8 cellular contexts compared by ENCODE assay signal in the genomic region with DNA sequence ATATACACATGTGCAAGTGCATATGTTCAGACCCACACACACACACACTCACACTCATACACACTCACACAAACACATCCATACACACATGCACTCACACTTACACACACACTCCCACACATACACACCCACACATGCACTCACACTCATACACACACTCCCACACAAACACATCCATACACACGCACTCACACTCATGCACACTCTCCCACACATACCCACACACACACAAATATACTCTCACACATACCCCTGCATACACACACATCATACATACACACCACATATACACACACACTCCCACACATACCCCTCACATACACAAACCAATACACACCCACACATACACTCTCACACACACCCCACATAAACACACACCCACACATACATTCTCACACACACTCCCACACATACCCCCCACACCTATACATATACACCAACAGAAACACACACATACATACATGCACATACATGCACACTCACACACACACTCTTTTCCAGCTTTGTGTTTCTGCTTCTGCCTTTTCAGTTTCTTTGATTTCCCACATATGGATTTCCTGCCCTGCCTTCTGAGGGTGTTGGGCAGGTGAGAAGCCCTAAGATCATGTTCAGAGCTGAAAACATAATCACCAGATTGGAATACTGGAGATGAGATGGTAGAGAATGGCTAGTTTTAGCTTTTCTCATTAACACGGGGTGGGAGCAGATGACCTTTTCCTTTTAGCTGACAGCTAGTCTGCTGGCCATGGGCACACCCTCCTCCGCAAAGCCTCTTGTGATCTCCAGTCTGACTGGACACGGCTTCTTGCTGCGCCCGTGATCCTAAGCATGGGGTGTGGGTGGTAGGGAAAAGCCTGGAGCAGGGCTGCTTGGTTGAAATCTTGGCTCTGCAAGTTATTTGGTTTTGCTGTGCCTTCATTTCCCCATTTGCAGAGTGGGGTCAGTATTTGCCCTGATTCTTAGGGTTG.
DNase-seq lines count a peak whose midpoint lies in the region; ATAC-seq and TF ChIP-seq lines count a peak whose summit lies in the region.

No MANE protein-coding gene starts in this region.

- H3K27ac ChIP-seq in right atrium auricular region (peak overlapping the region; percentile 84 to 90), testis (peak overlapping the region; percentile 73 to 81)

- peaks cover 0 to 77% of the 10 kb centered on the region in 2 donors for H3K4me1 ChIP-seq in right atrium auricular region
- peaks cover 72% of the 10 kb centered on the region for H3K4me1 ChIP-seq in testis

- H3K27me3 ChIP-seq in right atrium auricular region: no peaks in the 10 kb centered on the region
- no peaks in the 10 kb centered on the region for H3K27me3 ChIP-seq in testis

- TF ChIP-seq POLR2A in testis (IDR thresholded peaks at IDR 0.05): no peak

- ATAC-seq in T-helper 17 cell (no peak), GM19328 (IDR thresholded peaks at IDR 0.05; ENCODE audit: unreplicated experiment) (no peak)

- no peak for TF ChIP-seq CTCF in right atrium auricular region (IDR thresholded peaks at IDR 0.05)
- TF ChIP-seq CTCF in testis (IDR thresholded peaks at IDR 0.05): no peak
- TF ChIP-seq CTCF in glutamatergic neuron (IDR thresholded peaks at IDR 0.05; ENCODE audit: partially characterized antibody, unreplicated experiment): no peak

- H3K27ac Mint-ChIP-seq in activated CD4-positive, alpha-beta T cell treated with anti-CD3 and anti-CD28 coated beads, Interleukin-2, amount 10 ng/mL, durations not matched to agents 24 days and 14 days: peak overlapping the region; percentile 89
- H3K27ac Mint-ChIP-seq in T-helper 17 cell (peak overlapping the region; percentile 92), glutamatergic neuron (ENCODE audit: unreplicated experiment) (no peak overlapping the region)

- H3K9me3 ChIP-seq in T-helper 17 cell (ENCODE audit: control insufficient read depth, low read length, poor library complexity, severe bottlenecking): no peaks in the 10 kb centered on the region
- H3K9me3 ChIP-seq in right atrium auricular region: no peaks in the 10 kb centered on the region
- no peaks in the 10 kb centered on the region for H3K9me3 ChIP-seq in testis

- WGBS in testis, 2 donors: 58 to 74% methylated on average over 6 of the region's 6 CpGs

- DNase-seq in activated CD4-positive, alpha-beta T cell treated with anti-CD3 and anti-CD28 coated beads, Interleukin-2, amount 10 ng/mL, durations not matched to agents 24 days and 14 days: peak; percentile 68
- no peak for DNase-seq in activated CD4-positive, alpha-beta T cell treated with anti-CD3 and anti-CD28 coated beads, Interleukin-2, amount 50 U/mL, for 48 hours
- no peak for DNase-seq in T-helper 17 cell
- no peak for DNase-seq in right atrium auricular region (ENCODE audit: low spot score)
- DNase-seq in testis: peak; percentile 70
- no peak for DNase-seq in glutamatergic neuron
- no peak for DNase-seq in NCI-H1092 treated with DMSO at 0.1 percent for 48 hours (lab: John Stamatoyannopoulos, UW)

- H3K4me3 ChIP-seq in right atrium auricular region (no peak overlapping the region), testis (no peak overlapping the region)

- H3K9me3 Mint-ChIP-seq in activated CD4-positive, alpha-beta T cell treated with anti-CD3 and anti-CD28 coated beads, Interleukin-2, amount 10 ng/mL, durations not matched to agents 24 days and 14 days: no peaks in the 10 kb centered on the region
- no peaks in the 10 kb centered on the region for H3K9me3 Mint-ChIP-seq in glutamatergic neuron (ENCODE audit: unreplicated experiment)

- intact Hi-C loops in activated CD4-positive, alpha-beta T cell treated with anti-CD3 and anti-CD28 coated beads, Interleukin-2, amount 10 ng/mL, durations not matched to agents 24 days and 14 days (cut with micrococcal nuclease): loop anchor here (1.0 to 5.0 kb wide), 11 partner anchors 10 to 383 kb away; partner anchors contain the start of genes CHST11 and SLC41A2
- intact Hi-C loops in testis (cut with DNase I; ENCODE audit: low total_unique reads): no loop called here

- peaks cover 12% of the 10 kb centered on the region for H3K36me3 Mint-ChIP-seq in activated CD4-positive, alpha-beta T cell treated with anti-CD3 and anti-CD28 coated beads, Interleukin-2, amount 10 ng/mL, durations not matched to agents 24 days and 14 days (ENCODE audit: low read depth)
- H3K36me3 Mint-ChIP-seq in T-helper 17 cell (ENCODE audit: low read depth) (peaks cover 2% of the 10 kb centered on the region), glutamatergic neuron (ENCODE audit: unreplicated experiment) (no peaks in the 10 kb centered on the region)

- H3K4me3 Mint-ChIP-seq in activated CD4-positive, alpha-beta T cell treated with anti-CD3 and anti-CD28 coated beads, Interleukin-2, amount 10 ng/mL, durations not matched to agents 24 days and 14 days: peak overlapping the region; percentile 57
- H3K4me3 Mint-ChIP-seq in T-helper 17 cell (peak overlapping the region; percentile 82), glutamatergic neuron (ENCODE audit: unreplicated experiment) (no peak overlapping the region)

- no peaks in the 10 kb centered on the region for H3K27me3 Mint-ChIP-seq in activated CD4-positive, alpha-beta T cell treated with anti-CD3 and anti-CD28 coated beads, Interleukin-2, amount 10 ng/mL, durations not matched to agents 24 days and 14 days
- H3K27me3 Mint-ChIP-seq in T-helper 17 cell (no peaks in the 10 kb centered on the region), glutamatergic neuron (ENCODE audit: unreplicated experiment) (peaks cover 6% of the 10 kb centered on the region)

- peaks cover 62% of the 10 kb centered on the region for H3K4me1 Mint-ChIP-seq in activated CD4-positive, alpha-beta T cell treated with anti-CD3 and anti-CD28 coated beads, Interleukin-2, amount 10 ng/mL, durations not matched to agents 24 days and 14 days
- H3K4me1 Mint-ChIP-seq in T-helper 17 cell (peaks cover 48% of the 10 kb centered on the region), glutamatergic neuron (ENCODE audit: low read depth, unreplicated experiment) (peaks cover 18% of the 10 kb centered on the region)

- no peaks in the 10 kb centered on the region for H3K36me3 ChIP-seq in right atrium auricular region
- H3K36me3 ChIP-seq in testis (ENCODE audit: low read depth, missing control alignments): no peaks in the 10 kb centered on the region

Comparison
In these comparisons a context has a peak if more than half of its experiments do, and no peak if none do; other contexts are left out.
1. DNase-seq: peak in activated CD4-positive, alpha-beta T cell treated with anti-CD3 and anti-CD28 coated beads, Interleukin-2, amount 10 ng/mL, durations not matched to agents 24 days and 14 days (single experiment) and testis (single experiment); none in activated CD4-positive, alpha-beta T cell treated with anti-CD3 and anti-CD28 coated beads, Interleukin-2, amount 50 U/mL, for 48 hours (0 of 2), T-helper 17 cell (0 of 3), right atrium auricular region (single experiment), glutamatergic neuron (single experiment) and NCI-H1092 treated with DMSO at 0.1 percent for 48 hours (single experiment).